ENCODE assay signal across 20 cellular contexts in the genomic region with DNA sequence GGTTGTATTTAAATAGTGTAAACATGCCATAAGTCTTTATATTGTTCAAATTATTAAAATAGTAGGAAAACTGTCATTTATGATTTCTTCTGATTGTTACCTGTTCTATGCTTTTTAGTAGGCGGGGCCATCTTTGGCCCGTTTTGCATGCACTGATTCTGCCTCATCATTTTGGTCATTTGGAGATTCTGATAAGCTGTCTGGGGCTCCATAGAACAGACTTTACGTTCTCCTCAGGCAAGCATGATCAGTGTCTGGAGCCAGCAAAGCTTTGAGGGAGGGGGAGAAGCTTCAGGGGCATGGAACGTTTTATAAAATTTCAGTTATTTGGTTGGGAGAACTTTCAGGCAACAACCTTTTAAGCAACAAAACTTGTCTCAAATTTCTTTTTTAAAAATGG. TPM values are rescaled to one million over a fixed set of nuclear protein-coding genes. Genes with fewer than 3 reads are reported as not detected.
DNase-seq lines count a peak whose midpoint lies in the region; ATAC-seq, FAIRE-seq and TF ChIP-seq lines count a peak whose summit lies in the region.
"Had no signal": no experiment of that assay in that cellular context is flagged by ENCODE, and none has a peak within 500 bp of the region (broad histone marks: within the 10 kb centered on the region; RNA-seq: fewer than 3 reads in every experiment).

No MANE protein-coding gene starts in this region.

- no peak for TF ChIP-seq RAD21 in K562 (CRISPR knock-in tag; conservative IDR thresholded peaks at IDR 0.05 in 1 of 2, IDR thresholded peaks at IDR 0.05 in 1 of 2)

- peaks cover 95% of the 10 kb centered on the region for H3K36me3 Mint-ChIP-seq in stimulated activated effector memory CD8-positive, alpha-beta T cell treated with anti-CD3 and anti-CD28 coated beads, Interleukin-12 subunit alpha, Interleukin-12 subunit beta, amount 100 ng/mL, for 72 hours

- H3K4me3 ChIP-seq in SK-N-MC (peak overlapping the region; percentile 15; the same call in 1 of the 2 replicates), K562 (no peak overlapping the region), stomach (no peak overlapping the region)
- H3K4me3 ChIP-seq: GM23338 had no signal

- H3K4me1 ChIP-seq in K562 (replicated peaks in 1 of 2; ENCODE audit: control insufficient read depth in 2 of 2, insufficient read depth in 2 of 2, low read length in 2 of 2) (no peaks in the 10 kb centered on the region; a peak in 3 of 5 replicates), stomach (peaks cover 0 to 55% (median 29%) of the 10 kb centered on the region in 4 donors)
- H3K4me1 ChIP-seq: Caco-2 had no signal

- peaks cover 25% of the 10 kb centered on the region for H3K36me3 ChIP-seq in SK-N-MC (ENCODE audit: insufficient read depth, low read length)
- H3K36me3 ChIP-seq in K562 (ENCODE audit: control insufficient read depth, insufficient read depth, low read length), result peaks cover 57% of the 10 kb centered on the region
- peaks cover 32 to 72% (median 64%) of the 10 kb centered on the region in 4 donors for H3K36me3 ChIP-seq in stomach

- H3K4me1 Mint-ChIP-seq in stimulated activated effector memory CD8-positive, alpha-beta T cell treated with anti-CD3 and anti-CD28 coated beads, Interleukin-12 subunit alpha, Interleukin-12 subunit beta, amount 100 ng/mL, for 72 hours, result peaks cover 39% of the 10 kb centered on the region

- 14% methylated on average over 4 of the region's 4 CpGs for WGBS in K562 (ENCODE audit: insufficient coverage, low coverage, missing lambda C conversion rate)
- 59 to 71% (median 61%) methylated on average over 4 of the region's 4 CpGs for WGBS in stomach, 5 donors

- TF ChIP-seq POLR2A in K562 (conservative IDR thresholded peaks at IDR 0.05) (no peak), erythroblast (IDR thresholded peaks at IDR 0.05; ENCODE audit: low read length) (no peak), stomach (IDR thresholded peaks at IDR 0.05) (no peak)

- peak overlapping the region; percentile 89; the same call in 1 of the 2 replicates for H3K27ac ChIP-seq in SK-N-MC
- no peak overlapping the region for H3K27ac ChIP-seq in K562 (ENCODE audit: extremely low read depth, low read depth, low read length)
- no peak overlapping the region for H3K27ac ChIP-seq in stomach
- H3K27ac ChIP-seq: C4-2B, HL-60 had no signal

- peaks cover 34% of the 10 kb centered on the region for H3K79me2 ChIP-seq in K562 (ENCODE audit: control insufficient read depth, insufficient read depth, low read length)

- intact Hi-C loops in K562 (cut with micrococcal nuclease) (no loop called here), stomach (cut with DNase I; ENCODE audit: low total_unique reads) (no loop called here)

- H3K9me3 ChIP-seq in SK-N-MC (ENCODE audit: low read depth, low read length) (no peaks in the 10 kb centered on the region), K562 (replicated peaks; ENCODE audit: control insufficient read depth, insufficient read depth, low read depth, low read length) (no peaks in the 10 kb centered on the region), stomach (no peaks in the 10 kb centered on the region)
- H3K9me3 ChIP-seq: Caco-2 had no signal

- H3K9me1 ChIP-seq in K562 (ENCODE audit: control insufficient read depth, insufficient read depth, low read length), result no peaks in the 10 kb centered on the region

- no peaks in the 10 kb centered on the region for H3K27me3 ChIP-seq in K562 (ENCODE audit: control insufficient read depth in 2 of 2, insufficient read depth in 2 of 2, low read length in 2 of 2)
- no peaks in the 10 kb centered on the region for H3K27me3 ChIP-seq in stomach

- H2AFZ ChIP-seq in K562 (ENCODE audit: low read depth, low read length), result no peak overlapping the region
- H2AFZ ChIP-seq: GM23338 had no signal

- ATAC-seq in K562 (peak; percentile 61; the same call in 1 of the 3 replicates), HG03342 (IDR thresholded peaks at IDR 0.05; ENCODE audit: unreplicated experiment) (no peak)
- no peak for ATAC-seq in stimulated activated effector memory CD8-positive, alpha-beta T cell treated with anti-CD3 and anti-CD28 coated beads, Interleukin-12 subunit alpha, Interleukin-12 subunit beta, amount 100 ng/mL, for 72 hours
- ATAC-seq: GM23338 had no signal

- peak; percentile 66 for FAIRE-seq in K562 (lab: Jason Lieb, UNC)
- FAIRE-seq: A204.1, D721Med, GM12891, GM19239 had no signal

- H3K9ac ChIP-seq in SK-N-MC (ENCODE audit: insufficient read length), result no peak overlapping the region
- H3K9ac ChIP-seq in K562 (ENCODE audit: insufficient read depth in 1 of 2, low read depth in 2 of 2, low read length in 2 of 2), result no peak overlapping the region

- CTCF ChIA-PET in K562 (lab: Yijun Ruan, JAX; ENCODE audit: low intra/inter-chr PET ratio), result no interaction called here

- H3K9me3 Mint-ChIP-seq in stimulated activated effector memory CD8-positive, alpha-beta T cell treated with anti-CD3 and anti-CD28 coated beads, Interleukin-12 subunit alpha, Interleukin-12 subunit beta, amount 100 ng/mL, for 72 hours, result no peaks in the 10 kb centered on the region
- H3K9me3 Mint-ChIP-seq: CD4-positive, alpha-beta T cell; GM23338 had no signal

- H3K4me3 Mint-ChIP-seq in stimulated activated effector memory CD8-positive, alpha-beta T cell treated with anti-CD3 and anti-CD28 coated beads, Interleukin-12 subunit alpha, Interleukin-12 subunit beta, amount 100 ng/mL, for 72 hours, result no peak overlapping the region
- H3K4me3 Mint-ChIP-seq: CD4-positive, alpha-beta T cell; GM23338 had no signal

- H3K27ac Mint-ChIP-seq in stimulated activated effector memory CD8-positive, alpha-beta T cell treated with anti-CD3 and anti-CD28 coated beads, Interleukin-12 subunit alpha, Interleukin-12 subunit beta, amount 100 ng/mL, for 72 hours, result peak overlapping the region; percentile 20
- H3K27ac Mint-ChIP-seq: CD4-positive, alpha-beta T cell had no signal

- TF ChIP-seq CTCF in K562 (IDR thresholded peaks at IDR 0.05 in 2 of 3, conservative IDR thresholded peaks at IDR 0.05 in 1 of 3; ENCODE audit: insufficient read depth in 2 of 3, low read depth in 1 of 3, low read length in 3 of 3), result no peak
- TF ChIP-seq CTCF in stomach (IDR thresholded peaks at IDR 0.05), result no peak

- in situ Hi-C loops in K562 (cut with MboI), result no loop called here

- H4K20me1 ChIP-seq in K562 (replicated peaks; ENCODE audit: control insufficient read depth, insufficient read depth, low read length), result no peaks in the 10 kb centered on the region

- no TSS peak for BruUV-seq in K562 (replicated peaks; lab: Mats Ljungman, UMichigan)

- H3K4me2 ChIP-seq in K562 (ENCODE audit: insufficient read depth, low read length), result no peak overlapping the region
- H3K4me2 ChIP-seq: GM23338 had no signal

- no peak for DNase-seq in SK-N-MC (ENCODE audit: low read depth, low spot score)
- DNase-seq in K562 (ENCODE audit: extremely low read depth in 1 of 4, low spot score in 3 of 4), result peak in 3 of 4 experiments; percentile 12 to 30 (median 24)
- DNase-seq in erythroblast (lab: John Stamatoyannopoulos, UW), result peak; percentile 52 to 54
- no peak for DNase-seq in stimulated activated effector memory CD8-positive, alpha-beta T cell treated with anti-CD3 and anti-CD28 coated beads, Interleukin-12 subunit alpha, Interleukin-12 subunit beta, amount 100 ng/mL, for 72 hours (ENCODE audit: low spot score in 2 of 2)
- DNase-seq in stomach, result no peak
- DNase-seq in NCI-H524 treated with DMSO at 0.1 percent for 48 hours (lab: John Stamatoyannopoulos, UW), result no peak
- DNase-seq: ACHN; Caco-2; CD4-positive, alpha-beta T cell; HCEC 1CT had no signal

- POLR2A ChIA-PET in K562 (lab: Yijun Ruan, JAX), result interaction anchor here (1.3 to 1.4 kb wide), 2 partner anchors 9 to 17 kb away, joined by 4 read pairs; a partner anchor contains a TSS

- no peak for TF ChIP-seq EP300 in K562 (IDR thresholded peaks at IDR 0.05; ENCODE audit: low read length)
- no peak for TF ChIP-seq EP300 in stomach (IDR thresholded peaks at IDR 0.05)

RNA-seq across cellular contexts. Expression of a gene that starts 8.8 kb away (rescaled TPM):
- 67.3 and 150 TPM in 2 replicates for total RNA-seq in K562 (2011; cell fraction: chromatin; rRNA removed; ENCODE audit: low replicate concordance)
- total RNA-seq in K562 (2011; cell fraction: nucleolus; rRNA removed), result 50.3 and 51.5 TPM in 2 replicates
- total RNA-seq in K562 (2011; cell fraction: nucleoplasm; rRNA removed), result 71.7 and 72.9 TPM in 2 replicates
- total RNA-seq in K562 (2014; rRNA removed), result 17.3 and 19.0 TPM in 2 replicates
- 21.1 and 25.3 TPM in 2 replicates for total RNA-seq in K562 (2014; rRNA removed; fragmentation: Illumina TruSeq; extraction: Trizol)
- total RNA-seq in K562 (2015; rRNA removed; fragmentation: Illumina TruSeq; extraction: Trizol), result 22.7 and 23.7 TPM in 2 replicates
- total RNA-seq in K562 (2021), result 23.5 and 26.6 TPM in 2 replicates
- 29.1 and 30.5 TPM in 2 replicates for polyA plus RNA-seq in K562 (2011; rRNA removed)
- polyA plus RNA-seq in K562 (2011; cell fraction: cytosol; rRNA removed), result 29.5 and 36.3 TPM in 2 replicates
- 70.1 and 75.1 TPM in 2 replicates for polyA plus RNA-seq in K562 (2011; cell fraction: nucleus; rRNA removed)
- polyA plus RNA-seq in K562 (2012), result 19.6 and 20.6 TPM in 2 replicates
- 26.9 and 28.6 TPM in 2 replicates for polyA plus RNA-seq in K562 (2014; fragmentation: Illumina TruSeq; extraction: Trizol)
- polyA plus RNA-seq in K562 (2014; fragmentation: Nextera tagmentation; extraction: Ambion mirVana), result 1 to 10 TPM in 1 of 2 experiments, under 1 TPM in 1; 0.86 to 2.0 TPM
- polyA plus RNA-seq in K562 (2014; rRNA removed), result 29.2 and 38.7 TPM in 2 replicates
- 29.0 and 31.7 TPM in 2 replicates for polyA minus RNA-seq in K562 (2011; rRNA and poly(A)+ RNA removed)
- 10.7 and 14.2 TPM in 2 replicates for polyA minus RNA-seq in K562 (2011; cell fraction: cytosol; rRNA and poly(A)+ RNA removed)
- 28.3 and 50.1 TPM in 2 replicates for polyA minus RNA-seq in K562 (2011; cell fraction: nucleus; rRNA and poly(A)+ RNA removed)
- 100 to 1,000 TPM in 1 of 5 donors, 10 to 100 TPM in 4; 12.8 to 102 (median 63.8) TPM for total RNA-seq in stomach
- 10 to 100 TPM; 17.6 to 31.9 (median 26.3) TPM for polyA plus RNA-seq in stomach

RNA-seq across cellular contexts. Expression of a gene that starts 46.9 kb away (rescaled TPM):
- total RNA-seq in K562 (2011; cell fraction: chromatin; rRNA removed; ENCODE audit: low replicate concordance), result not detected in 2 replicates
- total RNA-seq in K562 (2011; cell fraction: nucleolus; rRNA removed), result not detected in 2 replicates
- total RNA-seq in K562 (2011; cell fraction: nucleoplasm; rRNA removed), result not detected in 2 replicates
- 0.08 TPM in 1 of 2 replicates, not detected in the other for total RNA-seq in K562 (2014; rRNA removed)
- total RNA-seq in K562 (2014; rRNA removed; fragmentation: Illumina TruSeq; extraction: Trizol), result 0.06 TPM in 1 of 2 replicates, not detected in the other
- total RNA-seq in K562 (2015; rRNA removed; fragmentation: Illumina TruSeq; extraction: Trizol), result not detected in 2 replicates
- not detected in 2 replicates for total RNA-seq in K562 (2021)
- polyA plus RNA-seq in K562 (2011; rRNA removed), result not detected in 2 replicates
- not detected in 2 replicates for polyA plus RNA-seq in K562 (2011; cell fraction: cytosol; rRNA removed)
- not detected in 2 replicates for polyA plus RNA-seq in K562 (2011; cell fraction: nucleus; rRNA removed)
- 0.03 and 0.04 TPM in 2 replicates for polyA plus RNA-seq in K562 (2012)
- polyA plus RNA-seq in K562 (2014; fragmentation: Illumina TruSeq; extraction: Trizol), result not detected in 2 replicates
- polyA plus RNA-seq in K562 (2014; fragmentation: Nextera tagmentation; extraction: Ambion mirVana), result not detected
- polyA plus RNA-seq in K562 (2014; rRNA removed), result not detected in 2 replicates
- polyA minus RNA-seq in K562 (2011; rRNA and poly(A)+ RNA removed), result not detected in 2 replicates
- not detected in 2 replicates for polyA minus RNA-seq in K562 (2011; cell fraction: cytosol; rRNA and poly(A)+ RNA removed)
- polyA minus RNA-seq in K562 (2011; cell fraction: nucleus; rRNA and poly(A)+ RNA removed), result not detected in 2 replicates
- total RNA-seq in stomach, result not detected
- 1 to 10 TPM in 1 of 3 donors, not detected in 2; 1.5 TPM for polyA plus RNA-seq in stomach
- total RNA-seq: Caco-2, HT1080 had no signal
- polyA plus RNA-seq: BJ, GM23338 had no signal

Comparison
In these comparisons a context has a peak if more than half of its experiments do, and no peak if none do; other contexts are left out.
1. DNase-seq: peak in K562 (3 of 4) and erythroblast (2 of 2); none in SK-N-MC (single experiment), stimulated activated effector memory CD8-positive, alpha-beta T cell treated with anti-CD3 and anti-CD28 coated beads, Interleukin-12 subunit alpha, Interleukin-12 subunit beta, amount 100 ng/mL, for 72 hours (0 of 2), stomach (single experiment) and NCI-H524 treated with DMSO at 0.1 percent for 48 hours (single experiment).